Comparison of ENCODE assay signal across 19 cellular contexts in the genomic region with DNA sequence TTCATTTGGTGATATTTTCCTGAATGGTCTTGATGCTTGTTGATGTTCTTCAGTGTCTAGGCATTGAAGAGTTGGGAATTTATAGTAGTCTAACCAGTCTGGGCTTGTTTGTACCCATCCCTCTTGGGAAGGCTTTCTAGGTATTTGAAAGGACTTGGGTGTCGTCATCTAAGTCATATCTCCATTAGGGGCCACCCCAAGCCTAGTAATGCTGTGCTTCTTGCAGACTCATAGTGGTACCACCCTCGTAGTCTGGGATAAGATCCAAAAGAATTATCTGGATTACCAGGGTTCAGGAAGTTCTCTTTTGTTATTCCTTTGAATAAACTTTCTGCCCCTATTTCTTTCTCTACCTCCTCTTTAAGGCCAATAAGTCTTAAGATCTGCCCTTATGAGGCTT.
DNase-seq lines count a peak whose midpoint lies in the region; ATAC-seq and TF ChIP-seq lines count a peak whose summit lies in the region.
"Had no signal": no experiment of that assay in that cellular context is flagged by ENCODE, and none has a peak within 500 bp of the region (broad histone marks: within the 10 kb centered on the region; RNA-seq: fewer than 3 reads in every experiment).

No MANE protein-coding gene starts in this region.

- no peaks in the 10 kb centered on the region for H3K4me1 ChIP-seq in foreskin keratinocyte
- H3K4me1 ChIP-seq: BLaER1 treated with 17β-estradiol and CSF1 and Interleukin-3, amounts not matched to agents 10 nM and 100 nM; Caco-2 had no signal

- H3K4me1 Mint-ChIP-seq in activated CD4-positive, alpha-beta memory T cell treated with anti-CD3 and anti-CD28 coated beads, Interleukin-2, amount 10 ng/mL, durations not matched to agents 7 days and 5 days, result no peaks in the 10 kb centered on the region

- no peaks in the 10 kb centered on the region for H3K27me3 Mint-ChIP-seq in activated CD4-positive, alpha-beta memory T cell treated with anti-CD3 and anti-CD28 coated beads, Interleukin-2, amount 10 ng/mL, durations not matched to agents 7 days and 5 days
- H3K27me3 Mint-ChIP-seq: CD4-positive, alpha-beta T cell had no signal

- CTCF ChIA-PET in activated CD4-positive, alpha-beta memory T cell treated with anti-CD3 and anti-CD28 coated beads, Interleukin-2, amount 10 ng/mL, durations not matched to agents 7 days and 5 days (lab: Charles Lee), result no interaction called here

- H3K9me3 Mint-ChIP-seq in activated CD4-positive, alpha-beta memory T cell treated with anti-CD3 and anti-CD28 coated beads, Interleukin-2, amount 10 ng/mL, durations not matched to agents 7 days and 5 days, result peaks cover 5% of the 10 kb centered on the region
- H3K9me3 Mint-ChIP-seq: CD8-positive, alpha-beta T cell had no signal

- H3K4me3 ChIP-seq in epithelial cell of esophagus (ENCODE audit: low read length) (no peak overlapping the region), fibroblast of pulmonary artery (replicated peaks; ENCODE audit: low read depth, low read length) (no peak overlapping the region)
- H3K4me3 ChIP-seq: BLaER1 treated with 17β-estradiol and CSF1 and Interleukin-3, amounts not matched to agents 10 nM and 100 nM had no signal

- H3K36me3 Mint-ChIP-seq in activated CD4-positive, alpha-beta memory T cell treated with anti-CD3 and anti-CD28 coated beads, Interleukin-2, amount 10 ng/mL, durations not matched to agents 7 days and 5 days (ENCODE audit: low read depth), result no peaks in the 10 kb centered on the region
- H3K36me3 Mint-ChIP-seq: CD8-positive, alpha-beta T cell had no signal

- H3K27me3 ChIP-seq in foreskin keratinocyte, result no peaks in the 10 kb centered on the region
- H3K27me3 ChIP-seq: BLaER1 treated with 17β-estradiol and CSF1 and Interleukin-3, amounts not matched to agents 10 nM and 100 nM had no signal

- H3K27ac Mint-ChIP-seq in activated CD4-positive, alpha-beta memory T cell treated with anti-CD3 and anti-CD28 coated beads, Interleukin-2, amount 10 ng/mL, durations not matched to agents 7 days and 5 days, result no peak overlapping the region
- H3K27ac Mint-ChIP-seq: B cell; CD4-positive, alpha-beta T cell; CD8-positive, alpha-beta T cell had no signal

- POLR2A ChIA-PET in activated CD4-positive, alpha-beta memory T cell treated with anti-CD3 and anti-CD28 coated beads, Interleukin-2, amount 10 ng/mL, durations not matched to agents 7 days and 5 days (lab: Charles Lee), result no interaction called here

- TF ChIP-seq CTCF in epithelial cell of esophagus (IDR thresholded peaks at IDR 0.05; ENCODE audit: insufficient read depth, low read depth, low read length, missing control alignments) (no peak), fibroblast of pulmonary artery (IDR thresholded peaks at IDR 0.05; ENCODE audit: low read length, missing control alignments) (no peak), foreskin keratinocyte (conservative IDR thresholded peaks at IDR 0.05) (no peak)

- H3K27ac ChIP-seq in foreskin keratinocyte, result no peak overlapping the region
- H3K27ac ChIP-seq: BLaER1 treated with 17β-estradiol and CSF1 and Interleukin-3, amounts not matched to agents 10 nM and 100 nM; C4-2B had no signal

- ATAC-seq in foreskin keratinocyte (no peak), HG02610 (IDR thresholded peaks at IDR 0.05; ENCODE audit: unreplicated experiment) (no peak)
- ATAC-seq: CD8-positive, alpha-beta T cell had no signal

- H3K4me3 Mint-ChIP-seq in activated CD4-positive, alpha-beta memory T cell treated with anti-CD3 and anti-CD28 coated beads, Interleukin-2, amount 10 ng/mL, durations not matched to agents 7 days and 5 days, result no peak overlapping the region
- H3K4me3 Mint-ChIP-seq: B cell; CD4-positive, alpha-beta T cell; CD8-positive, alpha-beta T cell had no signal

- peak; percentile 52 for DNase-seq in amniotic epithelial cell (ENCODE audit: low read depth)
- peak; percentile 47 for DNase-seq in epithelial cell of esophagus (ENCODE audit: low read depth)
- DNase-seq in fibroblast of pulmonary artery (ENCODE audit: low read depth), result peak; percentile 34
- peak; percentile 3 to 41 for DNase-seq in foreskin keratinocyte
- DNase-seq in SKM-1 (lab: John Stamatoyannopoulos, UW; ENCODE audit: unreplicated experiment), result no peak
- DNase-seq in dedifferentiated amniotic fluid mesenchymal stem cell (ENCODE audit: extremely low spot score), result no peak
- no peak for DNase-seq in activated CD4-positive, alpha-beta memory T cell treated with anti-CD3 and anti-CD28 coated beads, Interleukin-2, amount 10 ng/mL, durations not matched to agents 7 days and 5 days
- DNase-seq: 8988T; AML-193; Caco-2; Calu3; CD4-positive, alpha-beta T cell; CD8-positive, alpha-beta T cell; DMS79 treated with DMSO at 0.1 percent for 48 hours; GF-D8 had no signal

Comparison
In these comparisons a context has a peak if more than half of its experiments do, and no peak if none do; other contexts are left out.
1. DNase-seq: peak in amniotic epithelial cell (single experiment), epithelial cell of esophagus (single experiment), fibroblast of pulmonary artery (single experiment) and foreskin keratinocyte (2 of 2); none in SKM-1 (single experiment), dedifferentiated amniotic fluid mesenchymal stem cell (single experiment) and activated CD4-positive, alpha-beta memory T cell treated with anti-CD3 and anti-CD28 coated beads, Interleukin-2, amount 10 ng/mL, durations not matched to agents 7 days and 5 days (single experiment).